10 cellular contexts compared by ENCODE assay signal in genomic region chr6:130138116-130138908, GRCh38.
A peak's percentile ranks its signal among the peaks of the same experiment; 100 is the strongest.
DNase-seq lines count a peak whose midpoint lies in the region; ATAC-seq and TF ChIP-seq lines count a peak whose summit lies in the region.
"Had no signal": no experiment of that assay in that cellular context is flagged by ENCODE, and none has a peak within 500 bp of the region (broad histone marks: within the 10 kb centered on the region; RNA-seq: fewer than 3 reads in every experiment).

No MANE protein-coding gene starts in this region.

- H3K36me3 Mint-ChIP-seq in effector memory CD8-positive, alpha-beta T cell (ENCODE audit: insufficient read depth) = peaks cover 47% of the 10 kb centered on the region

- peaks cover 46 to 67% of the 10 kb centered on the region in 2 donors for H3K4me1 Mint-ChIP-seq in effector memory CD8-positive, alpha-beta T cell (ENCODE audit: low read depth in 2 of 2)

- no peaks in the 10 kb centered on the region for H3K9me3 ChIP-seq in ascending aorta

- H3K4me3 Mint-ChIP-seq in effector memory CD8-positive, alpha-beta T cell = peak overlapping the region; percentile 72 to 83

- DNase-seq in effector memory CD8-positive, alpha-beta T cell = no peak
- DNase-seq in ascending aorta (ENCODE audit: low spot score in 2 of 2) (no peak), NCI-H1092 (lab: John Stamatoyannopoulos, UW) (no peak), HEK293T (ENCODE audit: extremely low spot score) (no peak)
- DNase-seq: activated CD4-positive, CD25-positive, alpha-beta regulatory T cell treated with anti-CD3 and anti-CD28 coated beads, Interleukin-2, amount 50 U/mL, for 72 hours; DMS153 had no signal

- H3K27ac ChIP-seq in ascending aorta = no peak overlapping the region

- POLR2A ChIA-PET in HEK293T (lab: Yijun Ruan, JAX) = no interaction called here

- H3K27me3 Mint-ChIP-seq in effector memory CD8-positive, alpha-beta T cell = no peaks in the 10 kb centered on the region

- intact Hi-C loops in ascending aorta (cut with DNase I) = no loop called here

- H3K4me3 ChIP-seq in ascending aorta = no peak overlapping the region

- CTCF ChIA-PET in HEK293T (lab: Yijun Ruan, JAX) = no interaction called here

- TF ChIP-seq CTCF in ascending aorta (IDR thresholded peaks at IDR 0.05) = no peak

- no peaks in the 10 kb centered on the region for H3K27me3 ChIP-seq in ascending aorta

- no peaks in the 10 kb centered on the region for H3K4me1 ChIP-seq in ascending aorta

- H3K36me3 ChIP-seq in ascending aorta = peaks cover 14 to 28% of the 10 kb centered on the region in 2 donors

- ATAC-seq in GM18907 (IDR thresholded peaks at IDR 0.05; ENCODE audit: unreplicated experiment) (peak; percentile 77), GM21529 (IDR thresholded peaks at IDR 0.05; ENCODE audit: unreplicated experiment) (peak; percentile 83), HG03439 (IDR thresholded peaks at IDR 0.05; ENCODE audit: unreplicated experiment) (peak; percentile 76)
- peak; percentile 62 for ATAC-seq in effector memory CD8-positive, alpha-beta T cell (replicated peaks)
- ATAC-seq: esophagus mucosa had no signal

- peak overlapping the region; percentile 76 to 97 for H3K27ac Mint-ChIP-seq in effector memory CD8-positive, alpha-beta T cell

- no peaks in the 10 kb centered on the region for H3K9me3 Mint-ChIP-seq in effector memory CD8-positive, alpha-beta T cell

TF ChIP-seq in HEK293T, 16 proteins besides CTCF, POLR2A, EP300 and RAD21:
- no peak for TF ChIP-seq L3MBTL2 (conservative IDR thresholded peaks at IDR 0.05)
- no peak for TF ChIP-seq ARNT (IDR thresholded peaks at IDR 0.05)
- TF ChIP-seq PKNOX1 (IDR thresholded peaks at IDR 0.05) = no peak
- TF ChIP-seq BHLHE40 (IDR thresholded peaks at IDR 0.05; ENCODE audit: borderline replicate concordance) = no peak
- TF ChIP-seq TARDBP (IDR thresholded peaks at IDR 0.05) = no peak
- TF ChIP-seq FOXA1 (IDR thresholded peaks at IDR 0.05) = no peak
- TF ChIP-seq FOXM1 (IDR thresholded peaks at IDR 0.05; ENCODE audit: borderline replicate concordance) = no peak
- no peak for TF ChIP-seq SUZ12 (IDR thresholded peaks at IDR 0.05)
- TF ChIP-seq CTBP1 (IDR thresholded peaks at IDR 0.05; ENCODE audit: borderline replicate concordance) = no peak
- TF ChIP-seq LEF1 (IDR thresholded peaks at IDR 0.05; ENCODE audit: borderline replicate concordance) = no peak
- TF ChIP-seq HDGF (IDR thresholded peaks at IDR 0.05; ENCODE audit: borderline replicate concordance) = no peak
- TF ChIP-seq ZNF384 (IDR thresholded peaks at IDR 0.05) = no peak
- no peak for TF ChIP-seq ELF4 (IDR thresholded peaks at IDR 0.05)
- TF ChIP-seq NFRKB (IDR thresholded peaks at IDR 0.05) = no peak
- TF ChIP-seq SP1 (IDR thresholded peaks at IDR 0.05) = no peak
- no peak for TF ChIP-seq FOXK2 (IDR thresholded peaks at IDR 0.05)
